Comparison of ENCODE assay signal across 17 cellular contexts in the genomic region with DNA sequence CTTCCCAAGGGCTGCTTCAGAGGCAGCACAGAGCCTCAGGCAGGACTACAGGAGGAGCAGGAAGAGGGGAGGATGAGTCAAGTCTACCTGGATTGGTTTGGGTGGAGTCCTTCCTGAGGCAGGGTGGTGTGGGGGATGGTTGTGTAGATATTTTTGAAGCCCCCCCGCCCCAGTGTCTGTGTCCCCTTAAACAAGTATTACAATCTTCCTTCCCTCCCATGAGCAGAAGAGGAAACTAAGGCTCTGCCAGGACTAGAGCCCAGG. TPM values are rescaled to one million over a fixed set of nuclear protein-coding genes. Genes with fewer than 3 reads are reported as not detected.
A peak's percentile ranks its signal among the peaks of the same experiment; 100 is the strongest.
DNase-seq lines count a peak whose midpoint lies in the region; ATAC-seq, FAIRE-seq and TF ChIP-seq lines count a peak whose summit lies in the region.
"Had no signal": no experiment of that assay in that cellular context is flagged by ENCODE, and none has a peak within 500 bp of the region (broad histone marks: within the 10 kb centered on the region; RNA-seq: fewer than 3 reads in every experiment).

No MANE protein-coding gene starts in this region.

- H3K4me3 ChIP-seq in left ventricle myocardium inferior (no peak overlapping the region), bronchial epithelial cell (ENCODE audit: low read depth, low read length) (no peak overlapping the region), upper lobe of right lung (no peak overlapping the region)
- H3K4me3 ChIP-seq: gastrocnemius medialis, pancreas had no signal

- TF ChIP-seq CTCF in left ventricle myocardium inferior (IDR thresholded peaks at IDR 0.05; ENCODE audit: borderline replicate concordance), result no peak
- TF ChIP-seq CTCF in bronchial epithelial cell (IDR thresholded peaks at IDR 0.05; ENCODE audit: insufficient read depth, low read length, severe bottlenecking), result no peak
- TF ChIP-seq CTCF in upper lobe of right lung (IDR thresholded peaks at IDR 0.05), result no peak

- ATAC-seq in naive B cell (ENCODE audit: low read depth in 2 of 2) (no peak), upper lobe of right lung (no peak), GM18502 (IDR thresholded peaks at IDR 0.05; ENCODE audit: poor library complexity, unreplicated experiment) (no peak), HG03095 (IDR thresholded peaks at IDR 0.05; ENCODE audit: unreplicated experiment) (no peak)
- ATAC-seq: effector memory CD8-positive, alpha-beta T cell had no signal

- H3K27me3 ChIP-seq in left ventricle myocardium inferior (ENCODE audit: low read depth) (no peaks in the 10 kb centered on the region), bronchial epithelial cell (ENCODE audit: control insufficient read depth, insufficient read depth, low read length) (no peaks in the 10 kb centered on the region), upper lobe of right lung (no peaks in the 10 kb centered on the region)
- H3K27me3 ChIP-seq: gastrocnemius medialis, pancreas had no signal

- no peaks in the 10 kb centered on the region for H3K27me3 Mint-ChIP-seq in naive B cell
- H3K27me3 Mint-ChIP-seq: effector memory CD8-positive, alpha-beta T cell had no signal

- H3K4me1 Mint-ChIP-seq in naive B cell, result peaks cover 38 to 54% (median 54%) of the 10 kb centered on the region in 3 donors

- no peaks in the 10 kb centered on the region for H3K9me3 Mint-ChIP-seq in naive B cell
- H3K9me3 Mint-ChIP-seq: effector memory CD8-positive, alpha-beta T cell; immature natural killer cell had no signal

- H3K27ac Mint-ChIP-seq in naive B cell, result peak overlapping the region in 5 of 6 donors; percentile 17 to 90 (median 84)

- peak overlapping the region; percentile 86 for H3K27ac ChIP-seq in left ventricle myocardium inferior (replicated peaks)
- H3K27ac ChIP-seq in upper lobe of right lung, result peak overlapping the region; percentile 47

- intact Hi-C loops in left ventricle myocardium inferior (cut with micrococcal nuclease) (loop anchor here (5.0 kb wide), 1 partner anchor 345 kb away; no protein-coding TSS in a partner anchor), cardiac septum (cut with DNase I) (loop anchor here (1.0 to 5.0 kb wide), 3 partner anchors 35 to 455 kb away; a partner anchor contains a TSS), upper lobe of right lung (cut with DNase I) (loop anchor here (10.0 kb wide), 1 partner anchor 452 kb away; no protein-coding TSS in a partner anchor)

- DNase-seq in left ventricle myocardium inferior (no peak), cardiac septum (ENCODE audit: low spot score) (no peak), bronchial epithelial cell (ENCODE audit: low read depth) (peak; percentile 65), naive B cell (no peak), upper lobe of right lung (no peak), SIG-M5 treated with dmso at 0.1 percent for 504 hours (lab: John Stamatoyannopoulos, UW; ENCODE audit: unreplicated experiment) (no peak)
- DNase-seq: effector memory CD8-positive, alpha-beta T cell; H7; immature natural killer cell; NCI-H1092; NCI-H2227 treated with DMSO at 0.1 percent for 48 hours; trophoblast cell had no signal

- H3K36me3 ChIP-seq in left ventricle myocardium inferior (no peaks in the 10 kb centered on the region), bronchial epithelial cell (ENCODE audit: control insufficient read depth, insufficient read depth, low read length) (no peaks in the 10 kb centered on the region), upper lobe of right lung (no peaks in the 10 kb centered on the region)
- H3K36me3 ChIP-seq: gastrocnemius medialis, pancreas had no signal

- H3K36me3 Mint-ChIP-seq in naive B cell, result no peaks in the 10 kb centered on the region
- H3K36me3 Mint-ChIP-seq: immature natural killer cell had no signal

- H3K4me1 ChIP-seq in left ventricle myocardium inferior (peaks cover 76% of the 10 kb centered on the region), upper lobe of right lung (peaks cover 26% of the 10 kb centered on the region)

- H3K4me3 Mint-ChIP-seq in naive B cell, result peak overlapping the region in 5 of 8 donors; percentile 56 to 86 (median 72)
- H3K4me3 Mint-ChIP-seq: effector memory CD8-positive, alpha-beta T cell; immature natural killer cell had no signal

- FAIRE-seq in bronchial epithelial cell (lab: Jason Lieb, UNC), result no peak
- FAIRE-seq: pancreas had no signal

- H3K9me3 ChIP-seq in left ventricle myocardium inferior (replicated peaks) (no peaks in the 10 kb centered on the region), upper lobe of right lung (no peaks in the 10 kb centered on the region)
- H3K9me3 ChIP-seq: gastrocnemius medialis, pancreas had no signal

RNA-seq across cellular contexts. Expression of a gene that starts 34.7 kb away (rescaled TPM):
- total RNA-seq in left ventricle myocardium inferior, result 43.4 TPM
- total RNA-seq in cardiac septum, result 56.6 TPM
- 3.6 and 10.0 TPM in 2 replicates for total RNA-seq in bronchial epithelial cell
- polyA plus RNA-seq in naive B cell (ENCODE audit: low read depth in 6 of 6), result 100 to 1,000 TPM in 3 of 6 donors, 10 to 100 TPM in 3; 43.0 to 134 (median 104) TPM
- total RNA-seq in upper lobe of right lung, result 71.2 TPM

RNA-seq across cellular contexts. Expression of a gene that starts 41.3 kb away (rescaled TPM):
- total RNA-seq in left ventricle myocardium inferior (19.8 TPM), cardiac septum (13.5 TPM), bronchial epithelial cell (9.0 and 13.7 TPM in 2 replicates), upper lobe of right lung (7.4 TPM)
- under 1 TPM in 1 of 6 donors, not detected in 5; 0.18 TPM for polyA plus RNA-seq in naive B cell (ENCODE audit: low read depth in 6 of 6)
- total RNA-seq: activated CD8-positive, alpha-beta memory T cell treated with anti-CD3 and anti-CD28 coated beads for 36 hours had no signal
